In the genomic region with DNA sequence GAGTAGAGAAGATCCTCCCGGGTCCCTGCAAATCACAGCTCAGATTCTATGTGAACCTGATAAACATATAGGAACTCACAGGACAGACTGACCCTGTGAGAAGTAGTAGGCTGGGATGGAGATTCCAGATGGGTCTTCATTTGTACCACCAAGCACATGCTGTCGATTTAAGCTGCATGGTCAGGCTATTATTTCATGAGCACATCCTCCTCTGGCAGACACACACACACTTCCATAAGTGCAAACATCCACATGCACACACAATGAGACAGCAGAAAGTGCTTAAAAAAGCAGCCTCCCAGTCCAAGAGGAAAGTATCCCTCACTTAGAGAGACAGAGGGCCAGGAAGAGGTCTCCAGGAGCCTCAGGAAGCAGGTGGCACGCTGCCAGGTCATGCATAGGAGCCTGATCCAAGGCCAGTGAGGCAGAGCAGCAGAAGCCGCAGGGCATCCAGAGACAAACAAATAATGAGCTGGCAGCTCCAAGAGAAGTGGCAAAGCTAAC, we compare ENCODE assay signal across 9 cellular contexts.
DNase-seq lines count a peak whose midpoint lies in the region; ATAC-seq and TF ChIP-seq lines count a peak whose summit lies in the region.
"Had no signal": no experiment of that assay in that cellular context is flagged by ENCODE, and none has a peak within 500 bp of the region (broad histone marks: within the 10 kb centered on the region; RNA-seq: fewer than 3 reads in every experiment).

No MANE protein-coding gene starts in this region.

- RAD21 ChIA-PET in HCT116 (lab: Charles Lee; ENCODE audit: low non-redundant PET in 1 of 2, low total read pairs in 2 of 2, uncharacterized antibody in 2 of 2, unreplicated experiment in 2 of 2), result no interaction called here

- H3K9me3 ChIP-seq in HCT116 (ENCODE audit: control insufficient read depth in 1 of 2, insufficient read depth in 1 of 2, low read depth in 1 of 2, low read length in 2 of 2), result no peaks in the 10 kb centered on the region
- H3K9me3 ChIP-seq in psoas muscle, result no peaks in the 10 kb centered on the region
- H3K9me3 ChIP-seq: Peyer's patch had no signal

- H3K36me3 ChIP-seq in HCT116 (ENCODE audit: control insufficient read depth in 1 of 2, insufficient read depth in 2 of 2, low read length in 2 of 2) (no peaks in the 10 kb centered on the region), psoas muscle (ENCODE audit: insufficient read depth in 1 of 2, low read depth in 1 of 2) (no peaks in the 10 kb centered on the region)
- H3K36me3 ChIP-seq: Peyer's patch had no signal

- H2AFZ ChIP-seq in HCT116 (ENCODE audit: low read depth, low read length, poor library complexity, severe bottlenecking), result no peak overlapping the region

- no peak overlapping the region for H3K9ac ChIP-seq in HCT116 (ENCODE audit: low read length)

- H3K27me3 ChIP-seq in HCT116 (ENCODE audit: insufficient read depth, low read length) (no peaks in the 10 kb centered on the region), psoas muscle (ENCODE audit: insufficient read depth in 3 of 3, low read length in 2 of 3) (no peaks in the 10 kb centered on the region)
- H3K27me3 ChIP-seq: Peyer's patch had no signal

- peak overlapping the region; percentile 18; the same call in 1 of the 2 replicates for H3K4me2 ChIP-seq in HCT116 (ENCODE audit: low read length)

- POLR2A ChIA-PET in HCT116 (lab: Charles Lee), result no interaction called here

- H3K4me1 ChIP-seq in HCT116 (ENCODE audit: control insufficient read depth in 1 of 2, insufficient read depth in 2 of 2, low read length in 2 of 2) (peaks cover 3 to 13% of the 10 kb centered on the region in 2 experiments; a peak in 2 of 4 replicates), psoas muscle (peaks cover 27% of the 10 kb centered on the region)

- ATAC-seq in HCT116 (peak; percentile 11; the same call in 1 of the 2 replicates), psoas muscle (peak in 3 of 4 donors; percentile 51 to 65 (median 56))

- TF ChIP-seq POLR2A in HCT116 (IDR thresholded peaks at IDR 0.05; ENCODE audit: borderline replicate concordance, extremely low read depth, insufficient read depth, insufficient read length), result no peak

- H3K4me3 ChIP-seq in HCT116 (replicated peaks in 1 of 2; ENCODE audit: low read depth in 1 of 2, low read length in 2 of 2) (no peak overlapping the region), psoas muscle (no peak overlapping the region)
- H3K4me3 ChIP-seq: Peyer's patch had no signal

- no peak for DNase-seq in HCT116 (ENCODE audit: low read depth, low spot score)
- peak; percentile 78 for DNase-seq in NCI-H2196 (lab: John Stamatoyannopoulos, UW; ENCODE audit: unreplicated experiment)
- DNase-seq in cerebellum (ENCODE audit: low spot score), result peak; percentile 15
- DNase-seq in psoas muscle, result peak in 1 of 2 donors; percentile 17
- no peak for DNase-seq in stimulated activated CD4-positive, alpha-beta T cell treated with anti-CD3 and anti-CD28 coated beads, Interleukin-2, amount 100 ng/mL, for 48 hours
- no peak for DNase-seq in activated naive CD4-positive, alpha-beta T cell treated with anti-CD3 and anti-CD28 coated beads, Interleukin-2, amount 50 U/mL, for 16 hours
- no peak for DNase-seq in NCI-H226
- DNase-seq: hippocampal formation had no signal

- 22 to 42% (median 28%) methylated on average over 4 of the region's 4 CpGs for WGBS in psoas muscle, 3 donors

- H3K9me2 ChIP-seq in HCT116 (ENCODE audit: insufficient read depth), result no peaks in the 10 kb centered on the region

- H3K27ac ChIP-seq in HCT116 (ENCODE audit: low read depth, low read length) (no peak overlapping the region), psoas muscle (peak overlapping the region; percentile 70)
- H3K27ac ChIP-seq: Peyer's patch had no signal

- CTCF ChIA-PET in HCT116 (lab: Charles Lee), result no interaction called here

- H4K20me1 ChIP-seq in HCT116 (ENCODE audit: insufficient read depth), result no peaks in the 10 kb centered on the region

- no peak for TF ChIP-seq RAD21 in HCT116 (IDR thresholded peaks at IDR 0.05; ENCODE audit: low read depth)

- TF ChIP-seq CTCF in HCT116 (IDR thresholded peaks at IDR 0.05 in 2 of 3, conservative IDR thresholded peaks at IDR 0.05 in 1 of 3; ENCODE audit: borderline replicate concordance in 1 of 3, insufficient read depth in 1 of 3, low read depth in 2 of 3, low read length in 2 of 3) (no peak), psoas muscle (IDR thresholded peaks at IDR 0.05) (no peak)

- intact Hi-C loops in HCT116 (cut with micrococcal nuclease) (no loop called here), psoas muscle (cut with DNase I) (no loop called here)

- H3K79me2 ChIP-seq in HCT116 (ENCODE audit: insufficient read depth, low read length), result no peaks in the 10 kb centered on the region

- BruUV-seq in HCT116 (replicated peaks; lab: Mats Ljungman, UMichigan), result no TSS peak

TF ChIP-seq in HCT116, 20 proteins besides CTCF, POLR2A, EP300 and RAD21:
- no peak for TF ChIP-seq JUND (IDR thresholded peaks at IDR 0.05)
- TF ChIP-seq YY1 (IDR thresholded peaks at IDR 0.05; ENCODE audit: extremely low read depth, insufficient replicate concordance, low read depth, low read length), result no peak
- no peak for TF ChIP-seq FOSL1 (IDR thresholded peaks at IDR 0.05; ENCODE audit: low read depth)
- TF ChIP-seq TCF7L2 (IDR thresholded peaks at IDR 0.05; ENCODE audit: borderline replicate concordance, extremely low read depth, insufficient read depth, insufficient read length), result no peak
- no peak for TF ChIP-seq EZH2 (IDR thresholded peaks at IDR 0.05)
- TF ChIP-seq, protein P1, sequence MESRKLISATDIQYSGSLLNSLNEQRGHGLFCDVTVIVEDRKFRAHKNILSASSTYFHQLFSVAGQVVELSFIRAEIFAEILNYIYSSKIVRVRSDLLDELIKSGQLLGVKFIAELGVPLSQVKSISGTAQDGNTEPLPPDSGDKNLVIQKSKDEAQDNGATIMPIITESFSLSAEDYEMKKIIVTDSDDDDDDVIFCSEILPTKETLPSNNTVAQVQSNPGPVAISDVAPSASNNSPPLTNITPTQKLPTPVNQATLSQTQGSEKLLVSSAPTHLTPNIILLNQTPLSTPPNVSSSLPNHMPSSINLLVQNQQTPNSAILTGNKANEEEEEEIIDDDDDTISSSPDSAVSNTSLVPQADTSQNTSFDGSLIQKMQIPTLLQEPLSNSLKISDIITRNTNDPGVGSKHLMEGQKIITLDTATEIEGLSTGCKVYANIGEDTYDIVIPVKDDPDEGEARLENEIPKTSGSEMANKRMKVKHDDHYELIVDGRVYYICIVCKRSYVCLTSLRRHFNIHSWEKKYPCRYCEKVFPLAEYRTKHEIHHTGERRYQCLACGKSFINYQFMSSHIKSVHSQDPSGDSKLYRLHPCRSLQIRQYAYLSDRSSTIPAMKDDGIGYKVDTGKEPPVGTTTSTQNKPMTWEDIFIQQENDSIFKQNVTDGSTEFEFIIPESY (IDR thresholded peaks at IDR 0.05; ENCODE audit: extremely low read depth, insufficient replicate concordance, low read length), result no peak
- TF ChIP-seq POLR2AphosphoS5 (IDR thresholded peaks at IDR 0.05; ENCODE audit: low read depth, low read length), result no peak
- no peak for TF ChIP-seq EZH2phosphoT487 (IDR thresholded peaks at IDR 0.05; ENCODE audit: borderline replicate concordance)
- TF ChIP-seq SRF (IDR thresholded peaks at IDR 0.05; ENCODE audit: low read depth), result no peak
- no peak for TF ChIP-seq SIN3A (IDR thresholded peaks at IDR 0.05; ENCODE audit: low read depth)
- TF ChIP-seq, protein P2, sequence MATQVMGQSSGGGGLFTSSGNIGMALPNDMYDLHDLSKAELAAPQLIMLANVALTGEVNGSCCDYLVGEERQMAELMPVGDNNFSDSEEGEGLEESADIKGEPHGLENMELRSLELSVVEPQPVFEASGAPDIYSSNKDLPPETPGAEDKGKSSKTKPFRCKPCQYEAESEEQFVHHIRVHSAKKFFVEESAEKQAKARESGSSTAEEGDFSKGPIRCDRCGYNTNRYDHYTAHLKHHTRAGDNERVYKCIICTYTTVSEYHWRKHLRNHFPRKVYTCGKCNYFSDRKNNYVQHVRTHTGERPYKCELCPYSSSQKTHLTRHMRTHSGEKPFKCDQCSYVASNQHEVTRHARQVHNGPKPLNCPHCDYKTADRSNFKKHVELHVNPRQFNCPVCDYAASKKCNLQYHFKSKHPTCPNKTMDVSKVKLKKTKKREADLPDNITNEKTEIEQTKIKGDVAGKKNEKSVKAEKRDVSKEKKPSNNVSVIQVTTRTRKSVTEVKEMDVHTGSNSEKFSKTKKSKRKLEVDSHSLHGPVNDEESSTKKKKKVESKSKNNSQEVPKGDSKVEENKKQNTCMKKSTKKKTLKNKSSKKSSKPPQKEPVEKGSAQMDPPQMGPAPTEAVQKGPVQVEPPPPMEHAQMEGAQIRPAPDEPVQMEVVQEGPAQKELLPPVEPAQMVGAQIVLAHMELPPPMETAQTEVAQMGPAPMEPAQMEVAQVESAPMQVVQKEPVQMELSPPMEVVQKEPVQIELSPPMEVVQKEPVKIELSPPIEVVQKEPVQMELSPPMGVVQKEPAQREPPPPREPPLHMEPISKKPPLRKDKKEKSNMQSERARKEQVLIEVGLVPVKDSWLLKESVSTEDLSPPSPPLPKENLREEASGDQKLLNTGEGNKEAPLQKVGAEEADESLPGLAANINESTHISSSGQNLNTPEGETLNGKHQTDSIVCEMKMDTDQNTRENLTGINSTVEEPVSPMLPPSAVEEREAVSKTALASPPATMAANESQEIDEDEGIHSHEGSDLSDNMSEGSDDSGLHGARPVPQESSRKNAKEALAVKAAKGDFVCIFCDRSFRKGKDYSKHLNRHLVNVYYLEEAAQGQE (IDR thresholded peaks at IDR 0.05; ENCODE audit: low read depth), result no peak
- TF ChIP-seq ATF3 (IDR thresholded peaks at IDR 0.05), result no peak
- TF ChIP-seq CBX3 (IDR thresholded peaks at IDR 0.05; ENCODE audit: low read depth), result no peak
- TF ChIP-seq SP1 (IDR thresholded peaks at IDR 0.05; ENCODE audit: low read depth), result no peak
- TF ChIP-seq ELF1 (IDR thresholded peaks at IDR 0.05; ENCODE audit: borderline replicate concordance, low read depth), result no peak
- TF ChIP-seq EGR1 (IDR thresholded peaks at IDR 0.05; ENCODE audit: low read depth), result no peak
- no peak for TF ChIP-seq MAX (IDR thresholded peaks at IDR 0.05)
- no peak for TF ChIP-seq ZFX (IDR thresholded peaks at IDR 0.05)
- TF ChIP-seq ZNF274 (IDR thresholded peaks at IDR 0.05; ENCODE audit: low read depth, low read length), result no peak
- TF ChIP-seq CEBPB (IDR thresholded peaks at IDR 0.05; ENCODE audit: low read depth), result no peak

Comparison
In these comparisons a context has a peak if more than half of its experiments do, and no peak if none do; other contexts are left out.
1. DNase-seq: peak in NCI-H2196 (single experiment) and cerebellum (single experiment); none in HCT116 (single experiment), stimulated activated CD4-positive, alpha-beta T cell treated with anti-CD3 and anti-CD28 coated beads, Interleukin-2, amount 100 ng/mL, for 48 hours (0 of 2), activated naive CD4-positive, alpha-beta T cell treated with anti-CD3 and anti-CD28 coated beads, Interleukin-2, amount 50 U/mL, for 16 hours (single experiment) and NCI-H226 (single experiment).